In genomic region chr17:49843774-49844350, GRCh38 we compare ENCODE assay signal across 12 cellular contexts. TPM values are rescaled to one million over a fixed set of nuclear protein-coding genes. Genes with fewer than 3 reads are reported as not detected.
DNase-seq lines count a peak whose midpoint lies in the region; ATAC-seq, FAIRE-seq and TF ChIP-seq lines count a peak whose summit lies in the region.
"Had no signal": no experiment of that assay in that cellular context is flagged by ENCODE, and none has a peak within 500 bp of the region (broad histone marks: within the 10 kb centered on the region; RNA-seq: fewer than 3 reads in every experiment).

No MANE protein-coding gene starts in this region.

- H3F3A ChIP-seq in PC-3 (ENCODE audit: low read length, unreplicated experiment) = no peaks in the 10 kb centered on the region

- peak; percentile 29 to 36 for DNase-seq in stimulated activated CD4-positive, alpha-beta T cell treated with anti-CD3 and anti-CD28 coated beads, Interleukin-2, amount 100 ng/mL, for 24 hours
- no peak for DNase-seq in stimulated activated CD4-positive, alpha-beta T cell treated with anti-CD3 and anti-CD28 coated beads, Interleukin-1b, Interleukin-23, amount 100 ng/mL, for 48 hours
- DNase-seq in PC-3 (peak; percentile 56), endothelial cell of umbilical vein (ENCODE audit: low read depth, low spot score) (peak; percentile 39), upper lobe of right lung (peak; percentile 59), HK-2 (ENCODE audit: unreplicated experiment) (no peak), NOMO-1 treated with dmso at 0.1 percent for 144 hours (lab: John Stamatoyannopoulos, UW; ENCODE audit: unreplicated experiment) (no peak), KG1 (lab: John Stamatoyannopoulos, UW) (no peak)
- DNase-seq: NCI-H774, spleen had no signal

- H3K9ac ChIP-seq in PC-3 (ENCODE audit: low read length) (no peak overlapping the region), endothelial cell of umbilical vein (replicated peaks; ENCODE audit: extremely low read depth, insufficient read depth, low read length) (no peak overlapping the region)

- TF ChIP-seq CTCF in PC-3 (conservative IDR thresholded peaks at IDR 0.05; ENCODE audit: low read depth, low read length) (peak; percentile 73), endothelial cell of umbilical vein (IDR thresholded peaks at IDR 0.05; ENCODE audit: extremely low read depth in 1 of 2, insufficient read depth in 1 of 2, low read depth in 1 of 2, low read length in 2 of 2) (peak; percentile 66 to 69), upper lobe of right lung (IDR thresholded peaks at IDR 0.05) (peak; percentile 29)

- CTCF ChIA-PET in PC-3 (lab: Charles Lee) (no interaction called here), endothelial cell of umbilical vein (lab: Charles Lee) (interaction anchor here (0.7 to 2.1 kb wide), 7 partner anchors 10 to 287 kb away, joined by 3 to 11 read pairs (median 4); partner anchors contain the start of gene SLC35B1)

- H3K27ac ChIP-seq in PC-3 (ENCODE audit: low read length) (no peak overlapping the region), endothelial cell of umbilical vein (ENCODE audit: insufficient read depth, low read depth, low read length) (no peak overlapping the region), upper lobe of right lung (no peak overlapping the region)

- BruUV-seq in PC-3 (replicated peaks; lab: Mats Ljungman, UMichigan) (no TSS peak), endothelial cell of umbilical vein (replicated peaks; lab: Mats Ljungman, UMichigan) (no TSS peak)

- intact Hi-C loops in PC-3 (cut with micrococcal nuclease) = no loop called here
- intact Hi-C loops in endothelial cell of umbilical vein (cut with micrococcal nuclease) = loop anchor here (2.0 kb wide), 1 partner anchor 135 kb away; no protein-coding TSS in a partner anchor
- intact Hi-C loops in upper lobe of right lung (cut with DNase I) = loop anchor here (10.0 kb wide), 2 partner anchors 149 to 269 kb away; partner anchors contain the start of gene NXPH3

- ATAC-seq in PC-3 (peak; percentile 67), upper lobe of right lung (peak; percentile 31)
- ATAC-seq: activated T-cell treated with anti-CD3 and anti-CD28 coated beads, Interleukin-2, amount 50 U/mL, for 72 hours had no signal

- H3K4me2 ChIP-seq in PC-3 (ENCODE audit: low read length) = no peak overlapping the region
- H3K4me2 ChIP-seq in endothelial cell of umbilical vein (ENCODE audit: insufficient read depth, low read length) = no peak overlapping the region

- H3K4me3 ChIP-seq in PC-3 (ENCODE audit: low read length) (no peak overlapping the region), endothelial cell of umbilical vein (replicated peaks in 1 of 3; ENCODE audit: insufficient read depth in 1 of 3, low read depth in 1 of 3, low read length in 3 of 3) (no peak overlapping the region), upper lobe of right lung (no peak overlapping the region)
- H3K4me3 ChIP-seq: spleen had no signal

- H3K79me2 ChIP-seq in PC-3 (ENCODE audit: low read length) = no peaks in the 10 kb centered on the region
- H3K79me2 ChIP-seq in endothelial cell of umbilical vein (ENCODE audit: control insufficient read depth, insufficient read depth, low read length) = no peaks in the 10 kb centered on the region

- H3K36me3 ChIP-seq in PC-3 (ENCODE audit: low read depth, low read length) (no peaks in the 10 kb centered on the region), endothelial cell of umbilical vein (ENCODE audit: control insufficient read depth in 2 of 2, extremely low read depth in 1 of 2, insufficient read depth in 2 of 2, low read length in 2 of 2) (peaks cover 0 to 8% of the 10 kb centered on the region in 2 experiments), upper lobe of right lung (no peaks in the 10 kb centered on the region)

- H2AFZ ChIP-seq in PC-3 (ENCODE audit: low read length) (no peak overlapping the region), endothelial cell of umbilical vein (ENCODE audit: low read depth, low read length) (no peak overlapping the region)

- peak; percentile 67 for FAIRE-seq in endothelial cell of umbilical vein (lab: Jason Lieb, UNC)

- no peaks in the 10 kb centered on the region for H3K9me1 ChIP-seq in endothelial cell of umbilical vein (replicated peaks; ENCODE audit: control insufficient read depth, extremely low read depth, insufficient read depth, low read length)

- no peaks in the 10 kb centered on the region for H3K9me2 ChIP-seq in PC-3 (replicated peaks; ENCODE audit: low read length)

- H4K20me1 ChIP-seq in PC-3 (ENCODE audit: low read length) = no peaks in the 10 kb centered on the region
- no peaks in the 10 kb centered on the region for H4K20me1 ChIP-seq in endothelial cell of umbilical vein (replicated peaks; ENCODE audit: control insufficient read depth, extremely low read depth, insufficient read depth, low read length)

- no peaks in the 10 kb centered on the region for H3K9me3 ChIP-seq in PC-3 (ENCODE audit: low read length)
- no peaks in the 10 kb centered on the region for H3K9me3 ChIP-seq in endothelial cell of umbilical vein (replicated peaks; ENCODE audit: control insufficient read depth, insufficient read depth, low read length)
- H3K9me3 ChIP-seq in upper lobe of right lung = no peaks in the 10 kb centered on the region
- H3K9me3 ChIP-seq: spleen had no signal

- POLR2A ChIA-PET in PC-3 (lab: Charles Lee; ENCODE audit: unreplicated experiment) (no interaction called here), endothelial cell of umbilical vein (lab: Charles Lee) (no interaction called here)

- no peaks in the 10 kb centered on the region for H3K27me3 ChIP-seq in PC-3 (ENCODE audit: low read length)
- H3K27me3 ChIP-seq in endothelial cell of umbilical vein (ENCODE audit: control insufficient read depth in 2 of 2, insufficient read depth in 2 of 2, low read length in 2 of 2) = no peaks in the 10 kb centered on the region
- H3K27me3 ChIP-seq in upper lobe of right lung = no peaks in the 10 kb centered on the region
- H3K27me3 ChIP-seq: spleen had no signal

- dilution Hi-C loops in endothelial cell of umbilical vein (cut with MboI; ENCODE audit: extremely low pct_ligation_motif_present, low sequenced_read_pairs) = no loop called here

- H3K4me1 ChIP-seq in PC-3 (ENCODE audit: insufficient read depth, low read length) (no peaks in the 10 kb centered on the region), endothelial cell of umbilical vein (ENCODE audit: control insufficient read depth, extremely low read depth, insufficient read depth, low read length) (peaks cover 8% of the 10 kb centered on the region), upper lobe of right lung (peaks cover 14% of the 10 kb centered on the region)

- TF ChIP-seq POLR2A in endothelial cell of umbilical vein (IDR thresholded peaks at IDR 0.05; ENCODE audit: low read depth, low read length) = no peak

TF ChIP-seq in endothelial cell of umbilical vein, 7 proteins besides CTCF, POLR2A, EP300 and RAD21:
- no peak for TF ChIP-seq MAX (IDR thresholded peaks at IDR 0.05; ENCODE audit: insufficient read depth, insufficient read length)
- no peak for TF ChIP-seq FOS (IDR thresholded peaks at IDR 0.05; ENCODE audit: borderline replicate concordance, insufficient read depth, low read length)
- no peak for TF ChIP-seq JUN (IDR thresholded peaks at IDR 0.05; ENCODE audit: borderline replicate concordance, insufficient read depth, insufficient read length, low read depth)
- TF ChIP-seq EZH2 (IDR thresholded peaks at IDR 0.05; ENCODE audit: borderline replicate concordance, low read depth, low read length, severe bottlenecking) = no peak
- no peak for TF ChIP-seq POLR2AphosphoS5 (IDR thresholded peaks at IDR 0.05; ENCODE audit: insufficient read depth, low read depth, low read length)
- no peak for TF ChIP-seq GATA2 (IDR thresholded peaks at IDR 0.05; ENCODE audit: insufficient read depth, insufficient read length, low read depth, low read length)
- no peak for TF ChIP-seq MYC (IDR thresholded peaks at IDR 0.05; ENCODE audit: low read depth, low read length)

RNA-seq across cellular contexts. Expression of gene TAC4, which starts 4.0 kb away (rescaled TPM):
- not detected in 2 replicates for total RNA-seq in PC-3 (2014; rRNA removed)
- not detected in 2 replicates for total RNA-seq in endothelial cell of umbilical vein
- 0.19 and 0.27 TPM in 2 replicates for polyA plus RNA-seq in endothelial cell of umbilical vein
- polyA plus RNA-seq in endothelial cell of umbilical vein (2011; cell fraction: cytosol; rRNA removed) = 0.14 and 0.27 TPM in 2 replicates
- polyA plus RNA-seq in endothelial cell of umbilical vein (2011; cell fraction: nucleus; rRNA removed) = 0.32 TPM in 1 of 2 replicates, not detected in the other
- polyA plus RNA-seq in endothelial cell of umbilical vein (2012) = not detected in 2 replicates
- not detected in 2 replicates for polyA minus RNA-seq in endothelial cell of umbilical vein
- not detected for polyA minus RNA-seq in endothelial cell of umbilical vein (2011; cell fraction: cytosol; rRNA and poly(A)+ RNA removed)
- not detected in 2 replicates for polyA minus RNA-seq in endothelial cell of umbilical vein (2011; cell fraction: nucleus; rRNA and poly(A)+ RNA removed)
- not detected for total RNA-seq in upper lobe of right lung
- total RNA-seq: activated T-cell treated with anti-CD3 and anti-CD28 coated beads, Interleukin-2, amount 50 U/mL, for 72 hours; spleen had no signal
- polyA plus RNA-seq: spleen, urinary bladder had no signal

RNA-seq across cellular contexts. Expression of gene KAT7, which starts 55.4 kb away (rescaled TPM):
- total RNA-seq in PC-3 (2014; rRNA removed) (39.1 and 45.8 TPM in 2 replicates), endothelial cell of umbilical vein (64.9 and 66.2 TPM in 2 replicates), upper lobe of right lung (61.4 TPM)
- polyA plus RNA-seq in endothelial cell of umbilical vein = 35.0 and 44.5 TPM in 2 replicates
- 31.0 and 39.9 TPM in 2 replicates for polyA plus RNA-seq in endothelial cell of umbilical vein (2011; cell fraction: cytosol; rRNA removed)
- polyA plus RNA-seq in endothelial cell of umbilical vein (2011; cell fraction: nucleus; rRNA removed) = 63.1 and 64.3 TPM in 2 replicates
- polyA plus RNA-seq in endothelial cell of umbilical vein (2012) = 30.7 TPM in 2 replicates
- polyA minus RNA-seq in endothelial cell of umbilical vein = 106 and 112 TPM in 2 replicates
- 21.7 TPM for polyA minus RNA-seq in endothelial cell of umbilical vein (2011; cell fraction: cytosol; rRNA and poly(A)+ RNA removed)
- polyA minus RNA-seq in endothelial cell of umbilical vein (2011; cell fraction: nucleus; rRNA and poly(A)+ RNA removed) = 104 and 144 TPM in 2 replicates

Comparison
In these comparisons a context has a peak if more than half of its experiments do, and no peak if none do; other contexts are left out.
1. DNase-seq: peak in stimulated activated CD4-positive, alpha-beta T cell treated with anti-CD3 and anti-CD28 coated beads, Interleukin-2, amount 100 ng/mL, for 24 hours (2 of 2), PC-3 (single experiment), endothelial cell of umbilical vein (single experiment) and upper lobe of right lung (single experiment); none in stimulated activated CD4-positive, alpha-beta T cell treated with anti-CD3 and anti-CD28 coated beads, Interleukin-1b, Interleukin-23, amount 100 ng/mL, for 48 hours (single experiment), HK-2 (single experiment), NOMO-1 treated with dmso at 0.1 percent for 144 hours (single experiment) and KG1 (single experiment).
2. Peak in every context shown above with its lines, with median percentiles within 50 percentile points of each other: CTCF ChIP-seq.